13 cellular contexts compared by ENCODE assay signal in the genomic region with DNA sequence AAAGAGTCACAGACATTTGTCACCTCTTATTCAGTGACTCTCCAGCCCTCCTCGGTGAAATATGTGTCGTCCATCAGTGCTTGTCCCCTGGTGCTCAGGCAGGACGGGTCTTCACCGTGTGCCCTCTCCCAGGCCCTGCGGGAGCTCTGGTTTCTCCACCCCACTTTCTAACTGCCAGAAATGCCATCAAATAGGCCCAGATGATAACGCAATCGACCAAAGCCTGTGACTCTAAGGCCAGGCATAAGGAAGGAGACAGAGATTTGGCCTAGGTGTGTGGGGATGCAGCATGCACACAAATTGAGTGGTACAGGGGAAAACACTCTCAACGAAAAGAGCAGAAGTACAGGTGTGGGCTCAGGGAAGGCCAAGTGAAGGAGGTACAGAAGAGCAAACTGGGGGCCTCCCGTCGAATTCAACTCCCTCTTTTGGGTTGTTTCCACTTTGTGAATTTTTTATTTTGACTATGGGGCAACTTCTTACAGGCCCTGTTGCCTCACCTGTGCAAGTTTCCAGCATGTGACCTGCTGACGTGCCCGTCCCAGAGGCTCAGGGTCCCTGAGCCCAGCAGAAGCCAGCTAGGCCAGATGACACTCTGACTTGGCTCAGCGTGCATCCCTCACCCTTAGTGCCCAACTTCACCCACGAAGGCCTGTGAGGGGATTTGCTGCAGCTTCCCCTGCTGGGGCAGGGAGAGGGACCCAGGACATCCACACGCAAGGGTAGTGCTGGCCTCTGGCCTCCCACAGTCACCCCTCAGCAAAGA. TPM values are rescaled to one million over a fixed set of nuclear protein-coding genes. Genes with fewer than 3 reads are reported as not detected.
DNase-seq lines count a peak whose midpoint lies in the region; ATAC-seq and TF ChIP-seq lines count a peak whose summit lies in the region.
"Had no signal": no experiment of that assay in that cellular context is flagged by ENCODE, and none has a peak within 500 bp of the region (broad histone marks: within the 10 kb centered on the region; RNA-seq: fewer than 3 reads in every experiment).

No MANE protein-coding gene starts in this region.

- H3K9ac ChIP-seq in NT2/D1 (ENCODE audit: insufficient read length, low read depth): peak overlapping the region; percentile 51
- H3K9ac ChIP-seq in smooth muscle cell (ENCODE audit: low read depth): no peak overlapping the region

- H2AFZ ChIP-seq in smooth muscle cell (ENCODE audit: low read depth): no peak overlapping the region

- no peaks in the 10 kb centered on the region for H4K20me1 ChIP-seq in smooth muscle cell (ENCODE audit: low read depth)

- H3K79me2 ChIP-seq in smooth muscle cell (ENCODE audit: low read depth): no peaks in the 10 kb centered on the region

- H3K9me3 ChIP-seq in NT2/D1 (ENCODE audit: insufficient read depth, low read length): no peaks in the 10 kb centered on the region
- no peaks in the 10 kb centered on the region for H3K9me3 ChIP-seq in smooth muscle cell (replicated peaks; ENCODE audit: low read depth)

- peaks cover 67% of the 10 kb centered on the region for H3K4me1 Mint-ChIP-seq in activated T-cell treated with anti-CD3 and anti-CD28 coated beads, Interleukin-2, amount 50 U/mL, for 4 hours (ENCODE audit: low read depth)
- peaks cover 53% of the 10 kb centered on the region for H3K4me1 Mint-ChIP-seq in activated naive CD8-positive, alpha-beta T cell treated with anti-CD3 and anti-CD28 coated beads, Interleukin-2, amount 10 ng/mL, durations not matched to agents 7 days and 5 days

- WGBS in smooth muscle cell (ENCODE audit: low lambda C conversion rate): 92% methylated on average over 15 of the region's 15 CpGs

- H3K27me3 ChIP-seq in NT2/D1 (ENCODE audit: insufficient read depth, insufficient read length) (peaks cover 15% of the 10 kb centered on the region), smooth muscle cell (ENCODE audit: low read depth) (peaks cover 28% of the 10 kb centered on the region)

- no peak for DNase-seq in activated T-cell treated with anti-CD3 and anti-CD28 coated beads, Interleukin-2, amount 50 U/mL, for 4 hours
- no peak for DNase-seq in activated T-cell treated with anti-CD3 and anti-CD28 coated beads, Interleukin-2, amount 50 U/mL, for 48 hours
- DNase-seq in NT2/D1 (ENCODE audit: low read depth, low spot score) (no peak), substantia nigra (lab: John Stamatoyannopoulos, UW) (no peak), smooth muscle cell (lab: John Stamatoyannopoulos, UW; ENCODE audit: unreplicated experiment) (no peak), HCEC 1CT (no peak)
- no peak for DNase-seq in activated naive CD8-positive, alpha-beta T cell treated with anti-CD3 and anti-CD28 coated beads, Interleukin-2, amount 10 ng/mL, durations not matched to agents 7 days and 5 days
- DNase-seq in NK-92 treated with Interleukin-12 subunit alpha and Interleukin-12 subunit beta, amount 100 ng/mL, for 24 hours (lab: John Stamatoyannopoulos, UW): no peak
- DNase-seq: activated CD8-positive, alpha-beta memory T cell treated with anti-CD3 and anti-CD28 coated beads for 24 hours; NCI-H1105 treated with DMSO at 0.1 percent for 48 hours; NCI-H524 treated with DMSO at 0.1 percent for 48 hours; small intestine had no signal

- no peaks in the 10 kb centered on the region for H3K9me3 Mint-ChIP-seq in activated T-cell treated with anti-CD3 and anti-CD28 coated beads, Interleukin-2, amount 50 U/mL, for 4 hours
- no peaks in the 10 kb centered on the region for H3K9me3 Mint-ChIP-seq in activated naive CD8-positive, alpha-beta T cell treated with anti-CD3 and anti-CD28 coated beads, Interleukin-2, amount 10 ng/mL, durations not matched to agents 7 days and 5 days

- peaks cover 10% of the 10 kb centered on the region for H3K36me3 Mint-ChIP-seq in activated T-cell treated with anti-CD3 and anti-CD28 coated beads, Interleukin-2, amount 50 U/mL, for 4 hours (ENCODE audit: insufficient read depth)
- H3K36me3 Mint-ChIP-seq in activated naive CD8-positive, alpha-beta T cell treated with anti-CD3 and anti-CD28 coated beads, Interleukin-2, amount 10 ng/mL, durations not matched to agents 7 days and 5 days: peaks cover 13% of the 10 kb centered on the region

- no peaks in the 10 kb centered on the region for H3F3A ChIP-seq in smooth muscle cell (ENCODE audit: low read depth)

- no peak for ATAC-seq in activated T-cell treated with anti-CD3 and anti-CD28 coated beads, Interleukin-2, amount 50 U/mL, for 4 hours
- no peak for ATAC-seq in activated naive CD8-positive, alpha-beta T cell treated with anti-CD3 and anti-CD28 coated beads, Interleukin-2, amount 10 ng/mL, durations not matched to agents 7 days and 5 days (ENCODE audit: low read depth)

- no peak overlapping the region for H3K4me3 ChIP-seq in NT2/D1 (ENCODE audit: insufficient read length, low read depth)
- no peak overlapping the region for H3K4me3 ChIP-seq in smooth muscle cell
- H3K4me3 ChIP-seq: SK-N-MC had no signal

- peak overlapping the region; percentile 73 for H3K4me3 Mint-ChIP-seq in activated T-cell treated with anti-CD3 and anti-CD28 coated beads, Interleukin-2, amount 50 U/mL, for 4 hours
- peak overlapping the region; percentile 90 for H3K4me3 Mint-ChIP-seq in activated naive CD8-positive, alpha-beta T cell treated with anti-CD3 and anti-CD28 coated beads, Interleukin-2, amount 10 ng/mL, durations not matched to agents 7 days and 5 days

- peak overlapping the region; percentile 29 for H3K27ac ChIP-seq in substantia nigra (ENCODE audit: low read depth, low read length, poor library complexity, severe bottlenecking)
- no peak overlapping the region for H3K27ac ChIP-seq in smooth muscle cell (ENCODE audit: low read depth)
- H3K27ac ChIP-seq: SK-N-MC had no signal

- H3K27ac Mint-ChIP-seq in activated naive CD8-positive, alpha-beta T cell treated with anti-CD3 and anti-CD28 coated beads, Interleukin-2, amount 10 ng/mL, durations not matched to agents 7 days and 5 days: peak overlapping the region; percentile 90

- POLR2A ChIA-PET in activated naive CD8-positive, alpha-beta T cell treated with anti-CD3 and anti-CD28 coated beads, Interleukin-2, amount 10 ng/mL, durations not matched to agents 7 days and 5 days (lab: Charles Lee): interaction anchor here (0.7 to 2.8 kb wide), 4 partner anchors 11 to 68 kb away, joined by 3 to 19 read pairs (median 6); no protein-coding TSS in a partner anchor

- H3K27me3 Mint-ChIP-seq in activated T-cell treated with anti-CD3 and anti-CD28 coated beads, Interleukin-2, amount 50 U/mL, for 4 hours (ENCODE audit: low read depth): no peaks in the 10 kb centered on the region
- H3K27me3 Mint-ChIP-seq in activated naive CD8-positive, alpha-beta T cell treated with anti-CD3 and anti-CD28 coated beads, Interleukin-2, amount 10 ng/mL, durations not matched to agents 7 days and 5 days: no peaks in the 10 kb centered on the region

- no peak for TF ChIP-seq CTCF in smooth muscle cell (IDR thresholded peaks at IDR 0.05; ENCODE audit: borderline replicate concordance, insufficient read depth, poor library complexity, severe bottlenecking)

- H3K4me2 ChIP-seq in smooth muscle cell: no peak overlapping the region

- H3K36me3 ChIP-seq in NT2/D1 (ENCODE audit: insufficient read depth, insufficient read length, low read length): peaks cover 3% of the 10 kb centered on the region
- no peaks in the 10 kb centered on the region for H3K36me3 ChIP-seq in smooth muscle cell (ENCODE audit: low read depth)

- peaks cover 7% of the 10 kb centered on the region for H3K4me1 ChIP-seq in NT2/D1 (ENCODE audit: insufficient read depth, insufficient read length)
- peaks cover 6% of the 10 kb centered on the region for H3K4me1 ChIP-seq in smooth muscle cell (ENCODE audit: low read depth)

RNA-seq across cellular contexts. Expression of a gene that starts 4.7 kb away (rescaled TPM):
- 10 to 100 TPM; 80.3 to 83.4 (median 82.0) TPM for total RNA-seq in activated T-cell treated with anti-CD3 and anti-CD28 coated beads, Interleukin-2, amount 50 U/mL, for 4 hours
- 100 to 1,000 TPM; 163 to 170 TPM for total RNA-seq in activated naive CD8-positive, alpha-beta T cell treated with anti-CD3 and anti-CD28 coated beads, Interleukin-2, amount 10 ng/mL, durations not matched to agents 7 days and 5 days
- 0.58 and 1.5 TPM in 2 replicates for total RNA-seq in smooth muscle cell
- polyA plus RNA-seq in smooth muscle cell: 0.22 and 0.35 TPM in 2 replicates

Comparison
In these comparisons a context has a peak if more than half of its experiments do, and no peak if none do; other contexts are left out.
1. RNA of a gene that starts 4.7 kb away (total RNA-seq): 163 to 170 TPM in activated naive CD8-positive, alpha-beta T cell treated with anti-CD3 and anti-CD28 coated beads, Interleukin-2, amount 10 ng/mL, durations not matched to agents 7 days and 5 days and 80.3 to 83.4 TPM in activated T-cell treated with anti-CD3 and anti-CD28 coated beads, Interleukin-2, amount 50 U/mL, for 4 hours; 0.58 to 1.5 TPM in smooth muscle cell; every median in the first group is over 10 times any median in the second.